ENCODE assay signal across 8 cellular contexts in the genomic region with DNA sequence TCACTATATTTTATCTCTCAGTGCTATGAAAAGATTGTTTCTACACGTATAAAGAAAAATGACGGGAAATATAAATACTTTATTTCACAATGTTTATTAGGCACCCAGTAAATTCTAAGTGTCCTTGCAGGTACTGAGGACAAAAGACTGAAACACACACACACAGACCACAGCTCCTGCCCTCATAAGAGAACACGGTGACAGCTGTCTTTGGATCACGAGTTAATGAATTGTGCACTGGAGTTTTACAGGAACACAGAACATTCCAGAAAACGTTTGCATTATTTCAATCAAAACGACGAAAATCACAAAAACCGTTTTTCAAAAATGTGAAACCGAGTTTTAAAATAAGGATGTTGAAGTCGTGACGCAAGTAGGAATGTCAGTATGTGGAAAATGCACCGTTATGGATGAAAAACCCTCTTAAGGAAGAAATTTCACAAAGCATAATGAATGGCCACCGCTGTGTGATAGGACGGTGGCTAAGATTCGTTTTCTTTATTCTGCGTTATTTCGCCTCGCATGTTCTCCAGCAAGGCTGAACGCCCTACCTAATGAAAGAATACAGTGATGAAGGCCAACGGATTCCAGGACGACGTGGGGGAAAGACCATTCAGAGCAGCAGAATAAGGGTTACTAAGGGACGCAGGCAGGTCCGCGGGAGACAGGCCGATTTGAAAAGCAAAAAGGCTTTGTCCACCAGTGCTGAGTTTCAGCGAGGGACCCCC. TPM values are rescaled to one million over a fixed set of nuclear protein-coding genes. Genes with fewer than 3 reads are reported as not detected.
DNase-seq lines count a peak whose midpoint lies in the region; ATAC-seq and TF ChIP-seq lines count a peak whose summit lies in the region.

No MANE protein-coding gene starts in this region.

- no peaks in the 10 kb centered on the region for H3K79me2 ChIP-seq in PC-3 (ENCODE audit: low read length)

- no peaks in the 10 kb centered on the region for H4K20me1 ChIP-seq in PC-3 (ENCODE audit: low read length)

- ATAC-seq in GM21360 (IDR thresholded peaks at IDR 0.05; ENCODE audit: unreplicated experiment) (peak; percentile 19), PC-3 (no peak)

- H3K4me3 Mint-ChIP-seq in osteocyte (ENCODE audit: unreplicated experiment): peak overlapping the region; percentile 83

- CTCF ChIA-PET in PC-3 (lab: Charles Lee): no interaction called here

- H3K36me3 ChIP-seq in PC-3 (ENCODE audit: low read depth, low read length): no peaks in the 10 kb centered on the region

- H3K36me3 Mint-ChIP-seq in osteocyte (ENCODE audit: unreplicated experiment): no peaks in the 10 kb centered on the region

- no peaks in the 10 kb centered on the region for H3K27me3 Mint-ChIP-seq in osteocyte (ENCODE audit: unreplicated experiment)

- no peaks in the 10 kb centered on the region for H3F3A ChIP-seq in PC-3 (ENCODE audit: low read length, unreplicated experiment)

- TF ChIP-seq CTCF in C4-2B (conservative IDR thresholded peaks at IDR 0.05): no peak
- TF ChIP-seq CTCF in PC-3 (conservative IDR thresholded peaks at IDR 0.05; ENCODE audit: low read depth, low read length): no peak
- TF ChIP-seq CTCF in osteocyte (IDR thresholded peaks at IDR 0.05): no peak

- DNase-seq in PC-3: peak; percentile 1
- no peak for DNase-seq in epithelial cell of prostate (ENCODE audit: low read depth, low spot score)
- DNase-seq in osteocyte (ENCODE audit: extremely low spot score, unreplicated experiment): no peak
- no peak for DNase-seq in NCI-H1417 treated with DMSO at 0.1 percent for 48 hours (lab: John Stamatoyannopoulos, UW)
- DNase-seq in NCI-H226: no peak
- no peak for DNase-seq in NCI-H2196 treated with DMSO at 0.1 percent for 48 hours (lab: John Stamatoyannopoulos, UW; ENCODE audit: unreplicated experiment)

- H2AFZ ChIP-seq in PC-3 (ENCODE audit: low read length): peak overlapping the region; percentile 98

- peak overlapping the region; percentile 99 for H3K27ac Mint-ChIP-seq in osteocyte (ENCODE audit: unreplicated experiment)

- BruUV-seq in PC-3 (replicated peaks; lab: Mats Ljungman, UMichigan): TSS peak; percentile 57

- no peaks in the 10 kb centered on the region for H3K9me3 ChIP-seq in PC-3 (ENCODE audit: low read length)

- no peaks in the 10 kb centered on the region for H3K27me3 ChIP-seq in PC-3 (ENCODE audit: low read length)

- peak overlapping the region; percentile 94 for H3K9ac ChIP-seq in PC-3 (ENCODE audit: low read length)

- H3K27ac ChIP-seq in C4-2B (peak overlapping the region; percentile 97), PC-3 (ENCODE audit: low read length) (peak overlapping the region; percentile 92), epithelial cell of prostate (peak overlapping the region; percentile 86)

- POLR2A ChIA-PET in PC-3 (lab: Charles Lee; ENCODE audit: unreplicated experiment): no interaction called here

- peak overlapping the region; percentile 87 for H3K4me3 ChIP-seq in PC-3 (ENCODE audit: low read length)

- H3K4me1 Mint-ChIP-seq in osteocyte (ENCODE audit: unreplicated experiment): peaks cover 12% of the 10 kb centered on the region

- H3K4me1 ChIP-seq in PC-3 (ENCODE audit: insufficient read depth, low read length): peaks cover 11% of the 10 kb centered on the region

- peak overlapping the region; percentile 100 for H3K4me2 ChIP-seq in PC-3 (ENCODE audit: low read length)

- intact Hi-C loops in PC-3 (cut with micrococcal nuclease): no loop called here

- no peaks in the 10 kb centered on the region for H3K9me2 ChIP-seq in PC-3 (replicated peaks; ENCODE audit: low read length)

- H3K9me3 Mint-ChIP-seq in osteocyte (ENCODE audit: unreplicated experiment): no peaks in the 10 kb centered on the region

RNA-seq across cellular contexts. Expression of a gene that starts 24.2 kb away (rescaled TPM):
- 8.2 and 21.1 TPM in 2 replicates for total RNA-seq in PC-3 (2014; rRNA removed)
- 23.9 and 27.4 TPM in 2 replicates for total RNA-seq in osteocyte

RNA-seq across cellular contexts. Expression of a gene that starts 37.0 kb away (rescaled TPM):
- total RNA-seq in PC-3 (2014; rRNA removed) (35.1 and 45.5 TPM in 2 replicates), osteocyte (20.7 and 24.6 TPM in 2 replicates)
